Comparison of ENCODE assay signal across 13 cellular contexts in the genomic region with DNA sequence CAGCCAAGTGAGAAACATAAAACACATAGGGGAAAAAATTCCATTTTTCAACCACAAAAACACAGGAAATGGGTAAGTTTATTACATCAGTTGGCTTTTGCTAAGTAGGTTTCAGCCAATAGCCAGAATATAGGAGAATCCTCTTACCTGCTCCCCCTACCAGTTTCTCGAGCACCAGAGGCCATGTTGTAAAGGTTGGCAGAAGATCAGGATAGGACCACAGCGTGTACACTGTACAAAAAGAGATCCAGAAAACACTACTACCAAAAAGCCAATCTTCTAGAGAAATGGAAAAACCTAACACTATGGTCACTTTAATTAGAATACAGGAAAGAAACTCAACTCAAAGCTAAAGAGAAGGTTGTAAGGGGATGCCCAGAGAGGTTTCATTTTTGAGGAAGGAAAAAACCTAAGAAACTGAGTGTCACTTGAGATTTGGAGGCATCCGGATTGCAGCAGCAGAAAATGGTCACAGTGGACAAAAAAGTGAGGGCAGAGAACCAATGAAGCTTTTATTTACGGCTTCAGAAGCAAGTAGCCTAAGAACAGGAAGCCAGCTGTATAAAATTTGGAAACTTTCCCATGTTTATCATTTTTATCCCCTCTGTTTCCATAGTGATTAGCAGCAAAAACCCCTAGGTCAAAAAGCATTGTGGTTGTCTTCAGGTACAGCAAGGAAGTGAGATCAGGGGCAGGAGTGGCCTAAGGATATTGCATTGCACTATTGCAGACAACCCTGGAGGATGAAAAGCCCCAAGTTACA. TPM values are rescaled to one million over a fixed set of nuclear protein-coding genes. Genes with fewer than 3 reads are reported as not detected.
DNase-seq lines count a peak whose midpoint lies in the region; ATAC-seq and TF ChIP-seq lines count a peak whose summit lies in the region.
"Had no signal": no experiment of that assay in that cellular context is flagged by ENCODE, and none has a peak within 500 bp of the region (broad histone marks: within the 10 kb centered on the region; RNA-seq: fewer than 3 reads in every experiment).

No MANE protein-coding gene starts in this region.

- H3K4me3 ChIP-seq in breast epithelium = no peak overlapping the region
- H3K4me3 ChIP-seq: HAP-1, K562 had no signal

- no peaks in the 10 kb centered on the region for H3K27me3 ChIP-seq in breast epithelium
- H3K27me3 ChIP-seq: BE2C had no signal

- no peak for TF ChIP-seq POLR2A in breast epithelium (IDR thresholded peaks at IDR 0.05)

- POLR2A ChIA-PET in MCF 10A (lab: Yijun Ruan, JAX) = interaction anchor here (0.7 to 11.7 kb wide), 6 partner anchors 14 to 119 kb away, joined by 3 to 215 read pairs (median 4); a partner anchor contains a TSS
- POLR2A ChIA-PET in activated naive CD8-positive, alpha-beta T cell treated with anti-CD3 and anti-CD28 coated beads, Interleukin-2, amount 10 ng/mL, durations not matched to agents 7 days and 5 days (lab: Charles Lee) = interaction anchor here (0.7 to 1.6 kb wide), 4 partner anchors 20 to 54 kb away, joined by 3 to 4 read pairs (median 4); a partner anchor contains a TSS

- no peak overlapping the region for H3K27ac Mint-ChIP-seq in MCF 10A (ENCODE audit: low read depth, unreplicated experiment)
- H3K27ac Mint-ChIP-seq in activated naive CD8-positive, alpha-beta T cell treated with anti-CD3 and anti-CD28 coated beads, Interleukin-2, amount 10 ng/mL, durations not matched to agents 7 days and 5 days = peak overlapping the region; percentile 52
- peak overlapping the region; percentile 84 to 98 for H3K27ac Mint-ChIP-seq in stimulated activated naive CD8-positive, alpha-beta T cell treated with anti-CD3 and anti-CD28 coated beads, Interleukin-15, amount 100 ng/mL, for 72 hours

- intact Hi-C loops in MCF 10A (cut with micrococcal nuclease) = no loop called here
- intact Hi-C loops in breast epithelium (cut with DNase I; ENCODE audit: low total_unique reads) = no loop called here

- no peak overlapping the region for H3K27ac ChIP-seq in breast epithelium

- peaks cover 21% of the 10 kb centered on the region for H3K4me1 Mint-ChIP-seq in MCF 10A (ENCODE audit: insufficient read depth, unreplicated experiment)
- H3K4me1 Mint-ChIP-seq in activated naive CD8-positive, alpha-beta T cell treated with anti-CD3 and anti-CD28 coated beads, Interleukin-2, amount 10 ng/mL, durations not matched to agents 7 days and 5 days = peaks cover 29% of the 10 kb centered on the region
- H3K4me1 Mint-ChIP-seq in stimulated activated naive CD8-positive, alpha-beta T cell treated with anti-CD3 and anti-CD28 coated beads, Interleukin-15, amount 100 ng/mL, for 72 hours = peaks cover 60% of the 10 kb centered on the region

- DNase-seq in MCF 10A (ENCODE audit: unreplicated experiment) = no peak
- DNase-seq in breast epithelium (ENCODE audit: low spot score in 2 of 2) = no peak
- no peak for DNase-seq in activated naive CD8-positive, alpha-beta T cell treated with anti-CD3 and anti-CD28 coated beads, Interleukin-2, amount 10 ng/mL, durations not matched to agents 7 days and 5 days
- peak; percentile 37 to 72 for DNase-seq in stimulated activated naive CD8-positive, alpha-beta T cell treated with anti-CD3 and anti-CD28 coated beads, Interleukin-15, amount 100 ng/mL, for 72 hours
- no peak for DNase-seq in AG08396 (ENCODE audit: low spot score)
- no peak for DNase-seq in Kasumi-1 (lab: John Stamatoyannopoulos, UW)
- DNase-seq: BE2C, GDM1, NCI-H187 had no signal

- H3K36me3 ChIP-seq in breast epithelium = no peaks in the 10 kb centered on the region

- H3K4me3 Mint-ChIP-seq in MCF 10A (ENCODE audit: unreplicated experiment) = peak overlapping the region; percentile 18
- peak overlapping the region; percentile 37 for H3K4me3 Mint-ChIP-seq in activated naive CD8-positive, alpha-beta T cell treated with anti-CD3 and anti-CD28 coated beads, Interleukin-2, amount 10 ng/mL, durations not matched to agents 7 days and 5 days
- peak overlapping the region; percentile 25 to 95 for H3K4me3 Mint-ChIP-seq in stimulated activated naive CD8-positive, alpha-beta T cell treated with anti-CD3 and anti-CD28 coated beads, Interleukin-15, amount 100 ng/mL, for 72 hours

- ATAC-seq in HG02970 (IDR thresholded peaks at IDR 0.05; ENCODE audit: low FRiP score, unreplicated experiment) = peak; percentile 39
- ATAC-seq in activated naive CD8-positive, alpha-beta T cell treated with anti-CD3 and anti-CD28 coated beads, Interleukin-2, amount 10 ng/mL, durations not matched to agents 7 days and 5 days (ENCODE audit: low read depth) = no peak
- ATAC-seq in stimulated activated naive CD8-positive, alpha-beta T cell treated with anti-CD3 and anti-CD28 coated beads, Interleukin-15, amount 100 ng/mL, for 72 hours = peak; percentile 75
- ATAC-seq in GM19452 (IDR thresholded peaks at IDR 0.05; ENCODE audit: unreplicated experiment) = no peak
- ATAC-seq: K562 had no signal

- no TSS peak for BruUV-seq in MCF 10A (replicated peaks; lab: Mats Ljungman, UMichigan)

- CTCF ChIA-PET in MCF 10A (lab: Yijun Ruan, JAX) = interaction anchor here (0.6 to 22.3 kb wide), 35 partner anchors 10 to 1019 kb away, joined by 3 to 356 read pairs (median 4); a partner anchor contains a TSS

- no peak for TF ChIP-seq CTCF in MCF 10A (IDR thresholded peaks at IDR 0.05; ENCODE audit: unreplicated experiment)
- no peak for TF ChIP-seq CTCF in breast epithelium (IDR thresholded peaks at IDR 0.05)

- no peaks in the 10 kb centered on the region for H3K27me3 Mint-ChIP-seq in MCF 10A (ENCODE audit: insufficient read depth, unreplicated experiment)
- H3K27me3 Mint-ChIP-seq in activated naive CD8-positive, alpha-beta T cell treated with anti-CD3 and anti-CD28 coated beads, Interleukin-2, amount 10 ng/mL, durations not matched to agents 7 days and 5 days = no peaks in the 10 kb centered on the region
- no peaks in the 10 kb centered on the region for H3K27me3 Mint-ChIP-seq in stimulated activated naive CD8-positive, alpha-beta T cell treated with anti-CD3 and anti-CD28 coated beads, Interleukin-15, amount 100 ng/mL, for 72 hours

- H3K9me3 Mint-ChIP-seq in MCF 10A (ENCODE audit: unreplicated experiment) = no peaks in the 10 kb centered on the region
- H3K9me3 Mint-ChIP-seq in activated naive CD8-positive, alpha-beta T cell treated with anti-CD3 and anti-CD28 coated beads, Interleukin-2, amount 10 ng/mL, durations not matched to agents 7 days and 5 days = no peaks in the 10 kb centered on the region
- H3K9me3 Mint-ChIP-seq in stimulated activated naive CD8-positive, alpha-beta T cell treated with anti-CD3 and anti-CD28 coated beads, Interleukin-15, amount 100 ng/mL, for 72 hours = no peaks in the 10 kb centered on the region

- no peaks in the 10 kb centered on the region for H3K9me3 ChIP-seq in breast epithelium
- H3K9me3 ChIP-seq: BE2C, HAP-1 had no signal

- H3K36me3 Mint-ChIP-seq in MCF 10A (ENCODE audit: insufficient read depth, unreplicated experiment) = peaks cover 64% of the 10 kb centered on the region
- H3K36me3 Mint-ChIP-seq in activated naive CD8-positive, alpha-beta T cell treated with anti-CD3 and anti-CD28 coated beads, Interleukin-2, amount 10 ng/mL, durations not matched to agents 7 days and 5 days = peaks cover 10% of the 10 kb centered on the region

- no peaks in the 10 kb centered on the region for H3K4me1 ChIP-seq in breast epithelium
- H3K4me1 ChIP-seq: BE2C had no signal

RNA-seq across cellular contexts. Expression of a gene that starts 2.9 kb away (rescaled TPM):
- total RNA-seq in MCF 10A (2022) (110 and 116 TPM in 2 replicates), breast epithelium (10 to 100 TPM; 55.4 to 70.1 (median 68.6) TPM)
- total RNA-seq in activated naive CD8-positive, alpha-beta T cell treated with anti-CD3 and anti-CD28 coated beads, Interleukin-2, amount 10 ng/mL, durations not matched to agents 7 days and 5 days = 10 to 100 TPM; 40.6 to 43.7 TPM

RNA-seq across cellular contexts. Expression of a gene that starts 25.9 kb away (rescaled TPM):
- total RNA-seq in MCF 10A (2022) (45.4 and 58.5 TPM in 2 replicates), breast epithelium (10 to 100 TPM in 2 of 3 donors, 1 to 10 TPM in 1; 7.8 to 39.4 (median 14.1) TPM)
- 1 to 10 TPM; 2.7 TPM for total RNA-seq in activated naive CD8-positive, alpha-beta T cell treated with anti-CD3 and anti-CD28 coated beads, Interleukin-2, amount 10 ng/mL, durations not matched to agents 7 days and 5 days

Comparison
In these comparisons a context has a peak if more than half of its experiments do, and no peak if none do; other contexts are left out.
1. DNase-seq: peak in stimulated activated naive CD8-positive, alpha-beta T cell treated with anti-CD3 and anti-CD28 coated beads, Interleukin-15, amount 100 ng/mL, for 72 hours (2 of 2); none in MCF 10A (single experiment), breast epithelium (0 of 2), activated naive CD8-positive, alpha-beta T cell treated with anti-CD3 and anti-CD28 coated beads, Interleukin-2, amount 10 ng/mL, durations not matched to agents 7 days and 5 days (single experiment), AG08396 (single experiment) and Kasumi-1 (0 of 2).
2. ATAC-seq: peak in HG02970 (single experiment) and stimulated activated naive CD8-positive, alpha-beta T cell treated with anti-CD3 and anti-CD28 coated beads, Interleukin-15, amount 100 ng/mL, for 72 hours (single experiment); none in activated naive CD8-positive, alpha-beta T cell treated with anti-CD3 and anti-CD28 coated beads, Interleukin-2, amount 10 ng/mL, durations not matched to agents 7 days and 5 days (single experiment) and GM19452 (single experiment).
3. Peak in every context shown above with its lines, with median percentiles within 50 percentile points of each other: H3K4me3 Mint-ChIP-seq.